1 cellular context compared by ENCODE assay signal in genomic region chr19:460877-461609, GRCh38.
TF ChIP-seq lines count a peak whose summit lies in the region.

Gene SHC2, minus strand, starts transcription at chr19:461033. Its CDS starts 37 bp downstream, at chr19:460996.

TF ChIP-seq in H1, 55 proteins besides CTCF, POLR2A, EP300 and RAD21 (continued from another document):
- TF ChIP-seq EZH2 (IDR thresholded peaks at IDR 0.05; ENCODE audit: low read depth, low read length, severe bottlenecking) = no peak
- no peak for TF ChIP-seq CHD2 (IDR thresholded peaks at IDR 0.05; ENCODE audit: low read length)
- no peak for TF ChIP-seq CHD7 (IDR thresholded peaks at IDR 0.05; ENCODE audit: insufficient replicate concordance, low read length)
- TF ChIP-seq JUND (IDR thresholded peaks at IDR 0.05; ENCODE audit: low read length) = peak; percentile 22; the same call in 1 of the 2 replicates
- no peak for TF ChIP-seq KDM1A (IDR thresholded peaks at IDR 0.05; ENCODE audit: borderline replicate concordance, low read length)
